1 cellular context compared by ENCODE assay signal in the genomic region with DNA sequence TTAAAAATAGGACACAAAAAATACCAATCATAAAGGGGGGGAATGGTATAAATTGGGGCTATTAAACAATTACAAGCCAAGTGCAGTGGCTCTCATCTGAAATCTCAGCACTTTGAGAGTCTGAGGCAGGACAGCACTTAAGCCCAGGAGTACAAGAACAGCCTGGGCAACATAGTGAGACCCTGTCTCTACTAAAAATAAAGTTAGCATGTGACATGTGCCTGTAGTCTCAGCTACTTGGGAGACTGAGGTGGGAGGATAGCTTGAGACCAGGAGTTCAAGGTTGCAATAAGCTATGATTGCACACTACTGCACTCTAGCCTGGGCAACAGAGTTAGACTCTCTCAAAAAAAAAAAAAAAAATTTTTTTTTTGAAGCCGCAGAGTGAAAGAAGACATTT.
A peak's percentile ranks its signal among the peaks of the same experiment; 100 is the strongest.
TF ChIP-seq lines count a peak whose summit lies in the region.

No MANE protein-coding gene starts in this region.

TF ChIP-seq in HepG2, 621 proteins besides CTCF, POLR2A, EP300 and RAD21:
- TF ChIP-seq ATF7 (IDR thresholded peaks at IDR 0.05) = no peak
- no peak for TF ChIP-seq ATF7 (CRISPR knock-in tag; IDR thresholded peaks at IDR 0.05)
- TF ChIP-seq ZNF468 (CRISPR knock-in tag; IDR thresholded peaks at IDR 0.05) = no peak
- TF ChIP-seq, protein P1, sequence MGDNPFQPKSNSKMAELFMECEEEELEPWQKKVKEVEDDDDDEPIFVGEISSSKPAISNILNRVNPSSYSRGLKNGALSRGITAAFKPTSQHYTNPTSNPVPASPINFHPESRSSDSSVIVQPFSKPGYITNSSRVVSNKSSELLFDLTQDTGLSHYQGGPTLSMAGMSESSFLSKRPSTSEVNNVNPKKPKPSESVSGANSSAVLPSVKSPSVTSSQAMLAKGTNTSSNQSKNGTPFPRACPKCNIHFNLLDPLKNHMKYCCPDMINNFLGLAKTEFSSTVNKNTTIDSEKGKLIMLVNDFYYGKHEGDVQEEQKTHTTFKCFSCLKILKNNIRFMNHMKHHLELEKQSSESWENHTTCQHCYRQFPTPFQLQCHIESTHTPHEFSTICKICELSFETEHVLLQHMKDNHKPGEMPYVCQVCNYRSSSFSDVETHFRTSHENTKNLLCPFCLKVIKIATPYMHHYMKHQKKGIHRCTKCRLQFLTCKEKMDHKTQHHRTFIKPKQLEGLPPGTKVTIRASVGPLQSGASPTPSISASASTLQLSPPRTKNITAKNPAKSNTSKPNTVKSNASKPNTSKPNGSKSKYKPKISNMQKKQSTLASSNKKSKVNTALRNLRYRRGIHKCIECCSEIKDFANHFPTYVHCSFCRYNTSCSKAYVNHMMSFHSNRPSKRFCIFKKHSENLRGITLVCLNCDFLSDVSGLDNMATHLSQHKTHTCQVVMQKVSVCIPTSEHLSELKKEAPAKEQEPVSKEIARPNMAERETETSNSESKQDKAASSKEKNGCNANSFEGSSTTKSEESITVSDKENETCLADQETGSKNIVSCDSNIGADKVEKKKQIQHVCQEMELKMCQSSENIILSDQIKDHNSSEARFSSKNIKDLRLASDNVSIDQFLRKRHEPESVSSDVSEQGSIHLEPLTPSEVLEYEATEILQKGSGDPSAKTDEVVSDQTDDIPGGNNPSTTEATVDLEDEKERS (CRISPR knock-in tag; IDR thresholded peaks at IDR 0.05) = no peak
- TF ChIP-seq ZNF121 (CRISPR knock-in tag; IDR thresholded peaks at IDR 0.05) = peak; percentile 79
